In the genomic region with DNA sequence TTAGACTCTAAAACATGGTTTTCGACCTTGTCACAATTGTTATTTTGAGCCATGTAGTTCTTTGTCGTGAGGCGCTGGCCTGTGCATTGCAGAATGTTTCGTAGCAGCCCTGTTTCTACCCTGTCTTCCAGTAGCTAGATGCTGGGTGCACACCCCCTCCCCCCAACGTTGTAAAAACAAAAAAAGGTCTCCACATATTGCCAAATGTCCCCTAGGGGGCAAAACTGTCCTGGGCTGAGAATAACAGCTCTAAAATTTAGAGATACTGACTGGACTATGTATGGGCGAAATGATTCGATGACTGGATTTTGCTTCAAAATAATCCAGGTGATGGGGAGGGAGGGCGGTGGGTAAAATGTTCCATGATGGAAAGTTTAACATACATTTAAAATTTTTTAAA, we compare ENCODE assay signal across 10 cellular contexts.
DNase-seq lines count a peak whose midpoint lies in the region; ATAC-seq and TF ChIP-seq lines count a peak whose summit lies in the region.
"Had no signal": no experiment of that assay in that cellular context is flagged by ENCODE, and none has a peak within 500 bp of the region (broad histone marks: within the 10 kb centered on the region; RNA-seq: fewer than 3 reads in every experiment).

No MANE protein-coding gene starts in this region.

- H3K27ac ChIP-seq in KOPT-K1 (ENCODE audit: low read depth, low read length, poor library complexity, severe bottlenecking): peak overlapping the region; percentile 96
- H3K27ac ChIP-seq in vagina: no peak overlapping the region

- peaks cover 10% of the 10 kb centered on the region for H3K4me1 ChIP-seq in vagina

- no peaks in the 10 kb centered on the region for H3K9me3 Mint-ChIP-seq in activated naive CD8-positive, alpha-beta T cell (ENCODE audit: low read depth)

- H3K4me1 Mint-ChIP-seq in activated naive CD8-positive, alpha-beta T cell (ENCODE audit: low read depth): peaks cover 72% of the 10 kb centered on the region

- no peaks in the 10 kb centered on the region for H3K9me3 ChIP-seq in KOPT-K1 (ENCODE audit: insufficient read depth, low read length, poor library complexity, severe bottlenecking)
- H3K9me3 ChIP-seq in vagina: no peaks in the 10 kb centered on the region
- H3K9me3 ChIP-seq: esophagus squamous epithelium had no signal

- no peak for TF ChIP-seq POLR2A in vagina (IDR thresholded peaks at IDR 0.05)

- no peaks in the 10 kb centered on the region for H3K27me3 ChIP-seq in vagina
- H3K27me3 ChIP-seq: esophagus squamous epithelium had no signal

- no peak for TF ChIP-seq CTCF in vagina (IDR thresholded peaks at IDR 0.05)

- intact Hi-C loops in vagina (cut with DNase I): no loop called here

- H3K4me3 Mint-ChIP-seq in activated naive CD8-positive, alpha-beta T cell: no peak overlapping the region

- H3K36me3 Mint-ChIP-seq in activated naive CD8-positive, alpha-beta T cell: peaks cover 8% of the 10 kb centered on the region

- no peaks in the 10 kb centered on the region for H3K27me3 Mint-ChIP-seq in activated naive CD8-positive, alpha-beta T cell

- DNase-seq in NCI-H82 (lab: John Stamatoyannopoulos, UW): peak; percentile 17
- no peak for DNase-seq in NCI-H82 treated with DMSO at 0.1 percent for 48 hours (lab: John Stamatoyannopoulos, UW; ENCODE audit: unreplicated experiment)
- DNase-seq in pons (ENCODE audit: low spot score): peak; percentile 58
- DNase-seq in vagina (ENCODE audit: extremely low spot score in 2 of 2): no peak
- DNase-seq: esophagus squamous epithelium, NCI-H2081 had no signal

- H3K4me3 ChIP-seq in vagina: no peak overlapping the region
- H3K4me3 ChIP-seq: esophagus squamous epithelium had no signal

- ATAC-seq in HG03039 (IDR thresholded peaks at IDR 0.05; ENCODE audit: unreplicated experiment): no peak
- no peak for ATAC-seq in HG02759 (IDR thresholded peaks at IDR 0.05; ENCODE audit: unreplicated experiment)

- no peaks in the 10 kb centered on the region for H3K36me3 ChIP-seq in KOPT-K1 (ENCODE audit: insufficient read depth, low read length)
- H3K36me3 ChIP-seq in vagina: no peaks in the 10 kb centered on the region
- H3K36me3 ChIP-seq: esophagus squamous epithelium had no signal

- peak overlapping the region; percentile 97 for H3K27ac Mint-ChIP-seq in activated naive CD8-positive, alpha-beta T cell

Comparison
In these comparisons a context has a peak if more than half of its experiments do, and no peak if none do; other contexts are left out.
1. DNase-seq: peak in NCI-H82 (single experiment) and pons (single experiment); none in NCI-H82 treated with DMSO at 0.1 percent for 48 hours (single experiment) and vagina (0 of 2).